ENCODE assay signal across 12 cellular contexts in genomic region chr12:23049180-23049579, GRCh38.
DNase-seq lines count a peak whose midpoint lies in the region; ATAC-seq, FAIRE-seq and TF ChIP-seq lines count a peak whose summit lies in the region.
"Had no signal": no experiment of that assay in that cellular context is flagged by ENCODE, and none has a peak within 500 bp of the region (broad histone marks: within the 10 kb centered on the region; RNA-seq: fewer than 3 reads in every experiment).

No MANE protein-coding gene starts in this region.

- intact Hi-C loops in CD4-positive, alpha-beta memory T cell (cut with micrococcal nuclease): no loop called here

- no peak overlapping the region for H3K9ac ChIP-seq in keratinocyte (ENCODE audit: control insufficient read depth, extremely low read depth, insufficient read depth, low read length)

- H3K27me3 Mint-ChIP-seq in CD4-positive, alpha-beta memory T cell: no peaks in the 10 kb centered on the region

- H3K9me3 Mint-ChIP-seq in CD4-positive, alpha-beta memory T cell: peaks cover 0 to 4% (median 0%) of the 10 kb centered on the region in 8 donors

- no peaks in the 10 kb centered on the region for H3K4me1 Mint-ChIP-seq in CD4-positive, alpha-beta memory T cell
- H3K4me1 Mint-ChIP-seq: activated T-helper 17 cell treated with anti-CD3 and anti-CD28 coated beads, Interleukin-2, amount 50 U/mL, for 72 hours had no signal

- DNase-seq in MV-4-11 (lab: John Stamatoyannopoulos, UW) (peak; percentile 89), keratinocyte (ENCODE audit: low read depth, low spot score) (no peak), NCI-H510A treated with DMSO at 0.1 percent for 48 hours (lab: John Stamatoyannopoulos, UW) (no peak), hepatocyte (ENCODE audit: low spot score) (no peak)
- DNase-seq in CD4-positive, alpha-beta memory T cell: no peak
- no peak for DNase-seq in activated effector memory CD4-positive, alpha-beta T cell treated with Interleukin-2 at 50 U/mL for 16 hours
- DNase-seq: dermis blood vessel endothelial cell, GF-D8 had no signal

- H3K9me2 ChIP-seq in hepatocyte (replicated peaks; ENCODE audit: insufficient read depth): no peaks in the 10 kb centered on the region

- POLR2A ChIA-PET in CD4-positive, alpha-beta memory T cell (lab: Charles Lee; ENCODE audit: partially characterized antibody): no interaction called here

- H3K27ac Mint-ChIP-seq in CD4-positive, alpha-beta memory T cell: no peak overlapping the region
- H3K27ac Mint-ChIP-seq: activated T-helper 17 cell treated with anti-CD3 and anti-CD28 coated beads, Interleukin-2, amount 50 U/mL, for 72 hours; T-helper 1 cell treated with Interleukin-12 subunit alpha and Interleukin-12 subunit beta and Interleukin-4 antibody, amounts not matched to agents 30 μg/mL and 1 μg/mL, for 36 hours had no signal

- H3K27ac ChIP-seq in keratinocyte (ENCODE audit: control insufficient read depth, insufficient read depth, low read length) (no peak overlapping the region), hepatocyte (no peak overlapping the region)
- H3K27ac ChIP-seq in CD4-positive, alpha-beta memory T cell (ENCODE audit: low read depth, low read length): no peak overlapping the region

- H3K9me1 ChIP-seq in keratinocyte (ENCODE audit: control insufficient read depth, extremely low read depth, insufficient read depth, low read length): no peaks in the 10 kb centered on the region

- H3K4me1 ChIP-seq in keratinocyte (ENCODE audit: control insufficient read depth, extremely low read depth, insufficient read depth, low read length) (peaks cover 5% of the 10 kb centered on the region), hepatocyte (ENCODE audit: insufficient read depth) (no peaks in the 10 kb centered on the region)
- no peaks in the 10 kb centered on the region for H3K4me1 ChIP-seq in CD4-positive, alpha-beta memory T cell (ENCODE audit: insufficient read depth, low read length)

- H3K9me3 ChIP-seq in keratinocyte (ENCODE audit: control insufficient read depth, low read depth, low read length): no peaks in the 10 kb centered on the region
- H3K9me3 ChIP-seq in CD4-positive, alpha-beta memory T cell (ENCODE audit: control insufficient read depth in 1 of 2, low read length in 2 of 2): no peaks in the 10 kb centered on the region
- no peaks in the 10 kb centered on the region for H3K9me3 ChIP-seq in hepatocyte (ENCODE audit: low read depth)

- H3K4me2 ChIP-seq in keratinocyte (ENCODE audit: control insufficient read depth, extremely low read depth, insufficient read depth, low read depth, low read length) (no peak overlapping the region), hepatocyte (no peak overlapping the region)

- ATAC-seq in GM18907 (IDR thresholded peaks at IDR 0.05; ENCODE audit: unreplicated experiment) (peak; percentile 84), HG02678 (IDR thresholded peaks at IDR 0.05; ENCODE audit: unreplicated experiment) (peak; percentile 64)
- ATAC-seq: activated T-helper 17 cell treated with anti-CD3 and anti-CD28 coated beads, Interleukin-2, amount 50 U/mL, for 72 hours had no signal

- H3K4me3 ChIP-seq in keratinocyte (ENCODE audit: control insufficient read depth in 2 of 3, extremely low read depth in 1 of 3, insufficient read depth in 2 of 3, low read depth in 1 of 3, low read length in 3 of 3) (no peak overlapping the region), hepatocyte (no peak overlapping the region)
- no peak overlapping the region for H3K4me3 ChIP-seq in CD4-positive, alpha-beta memory T cell (ENCODE audit: low read length in 2 of 2)

- no peaks in the 10 kb centered on the region for H3K36me3 Mint-ChIP-seq in CD4-positive, alpha-beta memory T cell

- H3K27me3 ChIP-seq in keratinocyte (ENCODE audit: control insufficient read depth, extremely low read depth, insufficient read depth, low read length) (no peaks in the 10 kb centered on the region), hepatocyte (no peaks in the 10 kb centered on the region)
- H3K27me3 ChIP-seq in CD4-positive, alpha-beta memory T cell (ENCODE audit: insufficient read depth, low read length): no peaks in the 10 kb centered on the region

- FAIRE-seq in keratinocyte (lab: Jason Lieb, UNC): peak; percentile 26

- dilution Hi-C loops in keratinocyte (cut with MboI; ENCODE audit: extremely low pct_ligation_motif_present, low sequenced_read_pairs): no loop called here

- H4K20me1 ChIP-seq in keratinocyte (ENCODE audit: control insufficient read depth, extremely low read depth, insufficient read depth, low read length) (no peaks in the 10 kb centered on the region), hepatocyte (ENCODE audit: insufficient read depth, poor library complexity, severe bottlenecking) (no peaks in the 10 kb centered on the region)

- H2AFZ ChIP-seq in keratinocyte (ENCODE audit: control insufficient read depth, low read length) (peak overlapping the region; percentile 50), hepatocyte (no peak overlapping the region)

- no peaks in the 10 kb centered on the region for H3K79me2 ChIP-seq in keratinocyte (ENCODE audit: control insufficient read depth, insufficient read depth, low read length)
- H3K79me2 ChIP-seq in hepatocyte: no peaks in the 10 kb centered on the region

- 95% methylated on average over 1 of the region's 1 CpG for WGBS in hepatocyte (ENCODE audit: low lambda C conversion rate, missing lambda C conversion rate)

- no peak overlapping the region for H3K4me3 Mint-ChIP-seq in CD4-positive, alpha-beta memory T cell
- H3K4me3 Mint-ChIP-seq: activated T-helper 17 cell treated with anti-CD3 and anti-CD28 coated beads, Interleukin-2, amount 50 U/mL, for 72 hours; T-helper 1 cell treated with Interleukin-12 subunit alpha and Interleukin-12 subunit beta and Interleukin-4 antibody, amounts not matched to agents 30 μg/mL and 1 μg/mL, for 36 hours had no signal

- H3K36me3 ChIP-seq in keratinocyte (ENCODE audit: control insufficient read depth in 2 of 2, extremely low read depth in 1 of 2, insufficient read depth in 2 of 2, low read length in 2 of 2): no peaks in the 10 kb centered on the region
- no peaks in the 10 kb centered on the region for H3K36me3 ChIP-seq in CD4-positive, alpha-beta memory T cell (ENCODE audit: insufficient read depth, low read length)
- H3K36me3 ChIP-seq in hepatocyte (replicated peaks; ENCODE audit: insufficient read depth, low read depth): no peaks in the 10 kb centered on the region

- TF ChIP-seq CTCF in keratinocyte (optimal IDR thresholded peaks at IDR 0.05 in 1 of 3, IDR thresholded peaks at IDR 0.05 in 1 of 3, conservative IDR thresholded peaks at IDR 0.05 in 1 of 3; ENCODE audit: extremely low read depth in 1 of 3, insufficient read depth in 2 of 3, low read length in 3 of 3): no peak
- TF ChIP-seq CTCF in hepatocyte (IDR thresholded peaks at IDR 0.05; ENCODE audit: poor library complexity): no peak

- CTCF ChIA-PET in CD4-positive, alpha-beta memory T cell (lab: Charles Lee; ENCODE audit: partially characterized antibody): no interaction called here
